8 cellular contexts compared by ENCODE assay signal in the genomic region with DNA sequence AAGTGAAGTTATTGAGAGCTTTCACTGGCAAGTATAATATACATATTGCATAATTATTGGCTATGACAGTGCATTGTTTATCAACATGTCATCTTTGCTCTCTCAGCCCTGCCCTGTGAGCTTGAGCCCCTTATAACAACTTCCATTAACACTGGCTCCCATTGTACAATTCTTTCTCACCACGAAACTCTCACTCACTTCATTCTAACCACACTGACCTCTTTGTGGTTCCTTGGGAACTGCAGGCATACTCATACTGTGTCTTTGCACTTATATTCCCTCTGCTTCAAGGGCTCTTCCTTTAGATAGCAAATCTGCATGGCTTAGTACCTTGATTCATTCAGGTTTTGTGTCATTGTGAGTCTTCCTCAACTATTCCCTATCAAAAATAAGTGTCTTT.
DNase-seq lines count a peak whose midpoint lies in the region; ATAC-seq lines count a peak whose summit lies in the region.

No MANE protein-coding gene starts in this region.

- H3K4ac ChIP-seq in mesenchymal stem cell (ENCODE audit: low read depth in 1 of 2, low read length in 2 of 2) = no peak overlapping the region

- H2AK5ac ChIP-seq in mesenchymal stem cell (ENCODE audit: low read length, severe bottlenecking) = no peak overlapping the region

- H2AFZ ChIP-seq in mesenchymal stem cell (ENCODE audit: low read depth, low read length) = no peak overlapping the region

- no peak overlapping the region for H3K18ac ChIP-seq in mesenchymal stem cell (ENCODE audit: low read depth in 1 of 2, low read length in 2 of 2)

- H3K9me3 Mint-ChIP-seq in activated T-cell treated with anti-CD3 and anti-CD28 coated beads, Interleukin-2, amount 50 U/mL, for 24 hours = peaks cover 15% of the 10 kb centered on the region

- no peak overlapping the region for H2BK120ac ChIP-seq in mesenchymal stem cell (ENCODE audit: low read depth, low read length)

- no peaks in the 10 kb centered on the region for H3K36me3 ChIP-seq in mesenchymal stem cell (ENCODE audit: control insufficient read depth in 1 of 2, insufficient read depth in 2 of 2, low read depth in 1 of 2, low read length in 2 of 2)

- H3K4me2 ChIP-seq in mesenchymal stem cell (ENCODE audit: low read length, poor library complexity, severe bottlenecking) = no peak overlapping the region

- ATAC-seq in GM18858 (IDR thresholded peaks at IDR 0.05; ENCODE audit: unreplicated experiment) (peak; percentile 93), HG02571 (IDR thresholded peaks at IDR 0.05; ENCODE audit: unreplicated experiment) (peak; percentile 91)

- WGBS in mesenchymal stem cell = 62% methylated on average over 1 of the region's 1 CpG

- H2BK5ac ChIP-seq in mesenchymal stem cell (ENCODE audit: low read depth, low read length, poor library complexity, severe bottlenecking) = no peak overlapping the region

- no peak overlapping the region for H3K23ac ChIP-seq in mesenchymal stem cell (ENCODE audit: low read length in 2 of 2)

- no peak overlapping the region for H4K8ac ChIP-seq in mesenchymal stem cell (ENCODE audit: low read length)

- H3K27me3 Mint-ChIP-seq in activated T-cell treated with anti-CD3 and anti-CD28 coated beads, Interleukin-2, amount 50 U/mL, for 24 hours = no peaks in the 10 kb centered on the region

- H2BK12ac ChIP-seq in mesenchymal stem cell (ENCODE audit: low read length in 2 of 2) = no peak overlapping the region

- no peak overlapping the region for H3K14ac ChIP-seq in mesenchymal stem cell (ENCODE audit: low read length in 2 of 2)

- H3K79me1 ChIP-seq in mesenchymal stem cell (replicated peaks; ENCODE audit: low read length, poor library complexity, severe bottlenecking) = peaks cover 3% of the 10 kb centered on the region

- H3K27ac Mint-ChIP-seq in activated T-cell treated with anti-CD3 and anti-CD28 coated beads, Interleukin-2, amount 50 U/mL, for 24 hours = no peak overlapping the region

- peaks cover 26% of the 10 kb centered on the region for H3K36me3 Mint-ChIP-seq in activated T-cell treated with anti-CD3 and anti-CD28 coated beads, Interleukin-2, amount 50 U/mL, for 24 hours (ENCODE audit: low read depth)

- H3K4me3 ChIP-seq in mesenchymal stem cell (ENCODE audit: insufficient read depth in 1 of 2, low read depth in 1 of 2, low read length in 2 of 2) = no peak overlapping the region

- no peak overlapping the region for H3K4me3 Mint-ChIP-seq in activated T-cell treated with anti-CD3 and anti-CD28 coated beads, Interleukin-2, amount 50 U/mL, for 24 hours

- H3K9ac ChIP-seq in mesenchymal stem cell (ENCODE audit: low read length) = no peak overlapping the region

- peaks cover 5% of the 10 kb centered on the region for H3K4me1 Mint-ChIP-seq in activated T-cell treated with anti-CD3 and anti-CD28 coated beads, Interleukin-2, amount 50 U/mL, for 24 hours (ENCODE audit: low read depth)

- H3K4me1 ChIP-seq in mesenchymal stem cell (ENCODE audit: control insufficient read depth, insufficient read depth, low read depth, low read length) = no peaks in the 10 kb centered on the region

- H3K27me3 ChIP-seq in mesenchymal stem cell (ENCODE audit: control insufficient read depth in 1 of 2, insufficient read depth in 1 of 2, low read length in 2 of 2) = no peaks in the 10 kb centered on the region

- H3K9me3 ChIP-seq in mesenchymal stem cell (ENCODE audit: control insufficient read depth, low read length) = peaks cover 4% of the 10 kb centered on the region

- no peak overlapping the region for H2BK15ac ChIP-seq in mesenchymal stem cell (ENCODE audit: low read depth, poor library complexity, severe bottlenecking)

- H4K91ac ChIP-seq in mesenchymal stem cell (ENCODE audit: low read length) = no peak overlapping the region

- H3K27ac ChIP-seq in mesenchymal stem cell (ENCODE audit: low read length, poor library complexity, severe bottlenecking) = no peak overlapping the region

- DNase-seq in NCI-H82 treated with DMSO at 0.1 percent for 48 hours (lab: John Stamatoyannopoulos, UW; ENCODE audit: unreplicated experiment) = peak; percentile 37
- peak; percentile 52 for DNase-seq in mesenchymal stem cell
- no peak for DNase-seq in stimulated activated CD4-positive, alpha-beta T cell treated with anti-CD3 and anti-CD28 coated beads, Interleukin-2, amount 100 ng/mL, for 24 hours
- DNase-seq in activated T-cell treated with anti-CD3 and anti-CD28 coated beads, Interleukin-2, amount 50 U/mL, for 24 hours = no peak
- DNase-seq in cerebellar nuclear complex (lab: John Stamatoyannopoulos, UW) = no peak
- no peak for DNase-seq in activated naive CD4-positive, alpha-beta T cell (lab: John Stamatoyannopoulos, UW)

Comparison
In these comparisons a context has a peak if more than half of its experiments do, and no peak if none do; other contexts are left out.
1. DNase-seq: peak in NCI-H82 treated with DMSO at 0.1 percent for 48 hours (single experiment) and mesenchymal stem cell (single experiment); none in stimulated activated CD4-positive, alpha-beta T cell treated with anti-CD3 and anti-CD28 coated beads, Interleukin-2, amount 100 ng/mL, for 24 hours (0 of 2), activated T-cell treated with anti-CD3 and anti-CD28 coated beads, Interleukin-2, amount 50 U/mL, for 24 hours (single experiment), cerebellar nuclear complex (0 of 2) and activated naive CD4-positive, alpha-beta T cell (0 of 4).